ENCODE assay signal across 9 cellular contexts in genomic region chr5:99033014-99033931, GRCh38.
DNase-seq lines count a peak whose midpoint lies in the region; ATAC-seq and TF ChIP-seq lines count a peak whose summit lies in the region.
"Had no signal": no experiment of that assay in that cellular context is flagged by ENCODE, and none has a peak within 500 bp of the region (broad histone marks: within the 10 kb centered on the region; RNA-seq: fewer than 3 reads in every experiment).

No MANE protein-coding gene starts in this region.

- peak; percentile 52 to 70 (median 63) for ATAC-seq in natural killer cell

- peaks cover 0 to 4% of the 10 kb centered on the region in 2 donors for H3K4me1 ChIP-seq in adrenal gland (replicated peaks in 1 of 2)

- DNase-seq in DMS53 (lab: John Stamatoyannopoulos, UW), result peak; percentile 40
- no peak for DNase-seq in DMS53 treated with DMSO at 0.1 percent for 48 hours (lab: John Stamatoyannopoulos, UW; ENCODE audit: unreplicated experiment)
- peak; percentile 15 for DNase-seq in LHCN-M2 (ENCODE audit: low read depth)
- DNase-seq in choroid plexus epithelial cell (ENCODE audit: low read depth), result peak; percentile 21
- DNase-seq in natural killer cell, result no peak
- DNase-seq in adrenal gland, result no peak
- DNase-seq in NCI-H1092 (lab: John Stamatoyannopoulos, UW), result no peak
- DNase-seq in NCI-H2029 (lab: John Stamatoyannopoulos, UW), result no peak

- peaks cover 1% of the 10 kb centered on the region for H3K36me3 Mint-ChIP-seq in natural killer cell

- H3K27me3 Mint-ChIP-seq in natural killer cell (ENCODE audit: low read depth in 2 of 2), result no peaks in the 10 kb centered on the region

- peak overlapping the region; percentile 90 for H3K4me3 Mint-ChIP-seq in natural killer cell

- H3K27me3 ChIP-seq in adrenal gland, result no peaks in the 10 kb centered on the region

- H3K27ac Mint-ChIP-seq in natural killer cell, result peak overlapping the region; percentile 93 to 94

- WGBS in adrenal gland, 4 donors, result 49 to 57% (median 51%) methylated on average over 6 of the region's 6 CpGs

- no peaks in the 10 kb centered on the region for H3K36me3 ChIP-seq in adrenal gland (replicated peaks in 1 of 2)

- H3K9me3 Mint-ChIP-seq in natural killer cell, result peaks cover 0 to 1% of the 10 kb centered on the region in 2 donors

- no peak for TF ChIP-seq CTCF in choroid plexus epithelial cell (conservative IDR thresholded peaks at IDR 0.05; ENCODE audit: low read depth, low read length)
- TF ChIP-seq CTCF in natural killer cell (IDR thresholded peaks at IDR 0.05), result no peak
- no peak for TF ChIP-seq CTCF in adrenal gland (IDR thresholded peaks at IDR 0.05)

- intact Hi-C loops in natural killer cell (cut with micrococcal nuclease), result loop anchor here (2.0 to 10.0 kb wide), 2 partner anchors 104 to 1872 kb away; partner anchors contain the start of genes CHD1 and ST8SIA4
- intact Hi-C loops in adrenal gland (cut with DNase I), result loop anchor here (5.0 to 10.0 kb wide), 2 partner anchors 126 to 128 kb away; no protein-coding TSS in a partner anchor

- no peak for TF ChIP-seq POLR2A in adrenal gland (IDR thresholded peaks at IDR 0.05)

- no peaks in the 10 kb centered on the region for H3K9me3 ChIP-seq in adrenal gland (replicated peaks in 1 of 3)

- H3K4me3 ChIP-seq in choroid plexus epithelial cell (ENCODE audit: low read depth, low read length) (peak overlapping the region; percentile 13), adrenal gland (peak overlapping the region in 1 of 4 donors; percentile 42)

- H3K27ac ChIP-seq in adrenal gland, result peak overlapping the region in 2 of 5 donors; percentile 30 to 36
- H3K27ac ChIP-seq: 22Rv1 had no signal

- H3K4me1 Mint-ChIP-seq in natural killer cell, result peaks cover 24 to 36% of the 10 kb centered on the region in 2 donors

Comparison
In these comparisons a context has a peak if more than half of its experiments do, and no peak if none do; other contexts are left out.
1. DNase-seq: peak in DMS53 (single experiment), LHCN-M2 (single experiment) and choroid plexus epithelial cell (single experiment); none in DMS53 treated with DMSO at 0.1 percent for 48 hours (single experiment), natural killer cell (single experiment), adrenal gland (0 of 7), NCI-H1092 (single experiment) and NCI-H2029 (single experiment).